ENCODE assay signal across 22 cellular contexts in the genomic region with DNA sequence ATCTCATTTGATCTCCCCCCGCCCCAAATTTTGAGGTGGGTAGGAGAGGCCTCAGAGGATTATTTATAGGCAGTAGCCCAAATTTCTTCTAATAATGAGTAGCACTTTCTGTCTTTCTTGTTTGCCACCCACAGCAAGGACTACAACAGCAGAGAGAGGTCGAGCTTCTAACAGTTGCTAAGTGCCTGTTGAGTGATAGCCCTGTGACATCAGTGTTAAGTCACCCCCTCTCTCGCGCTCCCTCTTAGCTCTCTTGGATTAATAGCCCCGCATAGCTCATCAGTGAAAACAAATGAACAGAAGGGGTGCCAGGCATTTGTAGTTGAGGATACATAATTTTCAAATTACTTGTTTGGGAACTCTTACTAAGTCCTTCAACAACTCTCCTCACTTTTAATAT. TPM values are rescaled to one million over a fixed set of nuclear protein-coding genes. Genes with fewer than 3 reads are reported as not detected.
"Had no signal": no experiment of that assay in that cellular context is flagged by ENCODE, and none has a peak within 500 bp of the region (broad histone marks: within the 10 kb centered on the region; RNA-seq: fewer than 3 reads in every experiment).

No MANE protein-coding gene starts in this region.

- H3K9ac ChIP-seq: parathyroid adenoma had no signal

- H3K27ac Mint-ChIP-seq: activated naive CD4-positive, alpha-beta T cell treated with anti-CD3 and anti-CD28 coated beads, Interleukin-2, amount 50 U/mL, for 72 hours; stimulated activated naive B cell treated with anti-CD40 and anti-IgM and Interleukin-4, amounts not matched to agents 10 μg/mL and 1 μg/mL and 100 μg/mL, for 72 hours had no signal

- H3K9me3 ChIP-seq: adrenal gland, esophagus muscularis mucosa, thyroid gland had no signal

- H3K79me2 ChIP-seq: parathyroid adenoma had no signal

- H2AFZ ChIP-seq: parathyroid adenoma had no signal

- DNase-seq: activated CD4-positive, alpha-beta T cell treated with anti-CD3 and anti-CD28 coated beads for 1 hour; activated CD8-positive, alpha-beta memory T cell treated with anti-CD3 and anti-CD28 coated beads for 24 hours; activated CD8-positive, alpha-beta memory T cell treated with anti-CD3 and anti-CD28 coated beads, Interleukin-2, amount 50 U/mL, for 48 hours; activated gamma-delta T cell; activated T-cell treated with anti-CD3 and anti-CD28 coated beads, Interleukin-2, amount 50 U/mL, for 72 hours; adrenal gland; effector CD4-positive, alpha-beta T cell; mammary epithelial cell; naive B cell; stimulated activated naive B cell treated with anti-CD40 and anti-IgM and Interleukin-4, amounts not matched to agents 10 μg/mL and 1 μg/mL and 100 μg/mL, for 72 hours; T-helper 2 cell; thyroid gland; WERI-Rb-1 had no signal

- H3K4me3 ChIP-seq: adrenal gland, esophagus muscularis mucosa, thyroid gland had no signal

- H3K27ac ChIP-seq: esophagus muscularis mucosa, parathyroid adenoma, thyroid gland, WERI-Rb-1 had no signal

- H3K4me3 Mint-ChIP-seq: naive B cell; stimulated activated naive B cell treated with anti-CD40 and anti-IgM and Interleukin-4, amounts not matched to agents 10 μg/mL and 1 μg/mL and 100 μg/mL, for 72 hours had no signal

- ATAC-seq: stimulated activated naive B cell treated with anti-CD40 and anti-IgM and Interleukin-4, amounts not matched to agents 10 μg/mL and 1 μg/mL and 100 μg/mL, for 72 hours had no signal

- H3K27me3 ChIP-seq: thyroid gland had no signal

- H3K4me1 ChIP-seq: adrenal gland, parathyroid adenoma had no signal

- H3K9me3 Mint-ChIP-seq: activated T-cell treated with anti-CD3 and anti-CD28 coated beads, Interleukin-2, amount 50 U/mL, for 72 hours; stimulated activated naive B cell treated with anti-CD40 and anti-IgM and Interleukin-4, amounts not matched to agents 10 μg/mL and 1 μg/mL and 100 μg/mL, for 72 hours had no signal

- H3K36me3 ChIP-seq: adrenal gland, esophagus muscularis mucosa, thyroid gland, WERI-Rb-1 had no signal

RNA-seq across cellular contexts. Expression of gene ANKRD60, which starts 3.5 kb away (rescaled TPM):
- total RNA-seq: activated naive CD4-positive, alpha-beta T cell treated with anti-CD3 and anti-CD28 coated beads, Interleukin-2, amount 50 U/mL, for 72 hours; activated T-cell treated with anti-CD3 and anti-CD28 coated beads, Interleukin-2, amount 50 U/mL, for 72 hours; adrenal gland; bronchial epithelial cell; cerebellum; endothelial cell of umbilical vein; esophagus muscularis mucosa; fibroblast of villous mesenchyme; mammary epithelial cell; mononuclear cell; thyroid gland; urinary bladder had no signal
- polyA plus RNA-seq: adrenal gland, endothelial cell of umbilical vein, mammary epithelial cell, urinary bladder had no signal
